11 cellular contexts compared by ENCODE assay signal in genomic region chr2:75476778-75477177, GRCh38.
DNase-seq lines count a peak whose midpoint lies in the region; ATAC-seq and TF ChIP-seq lines count a peak whose summit lies in the region.
"Had no signal": no experiment of that assay in that cellular context is flagged by ENCODE, and none has a peak within 500 bp of the region (broad histone marks: within the 10 kb centered on the region; RNA-seq: fewer than 3 reads in every experiment).

No MANE protein-coding gene starts in this region.

- H3K9me3 ChIP-seq in DND-41 (ENCODE audit: insufficient read depth, low read length, severe bottlenecking) (no peaks in the 10 kb centered on the region), neural cell (ENCODE audit: low read length) (no peaks in the 10 kb centered on the region)

- no peaks in the 10 kb centered on the region for H3F3A ChIP-seq in neural cell (ENCODE audit: insufficient read depth, low read length, poor library complexity, severe bottlenecking)

- H3K4me1 ChIP-seq in DND-41 (ENCODE audit: insufficient read depth, low read length) = peaks cover 79% of the 10 kb centered on the region

- in situ Hi-C loops in astrocyte of the cerebellum (cut with HindIII; ENCODE audit: low sequenced_read_pairs) = no loop called here

- H2AFZ ChIP-seq in DND-41 (ENCODE audit: low read depth, low read length) (peak overlapping the region; percentile 47), neural cell (ENCODE audit: low read depth, low read length) (no peak overlapping the region)

- peak; percentile 64 for TF ChIP-seq EP300 in neural cell (conservative IDR thresholded peaks at IDR 0.05; ENCODE audit: poor library complexity, severe bottlenecking)

- H3K4me3 ChIP-seq in DND-41 (ENCODE audit: low read depth in 1 of 2, low read length in 2 of 2) (no peak overlapping the region), astrocyte of the cerebellum (ENCODE audit: low read depth, low read length) (no peak overlapping the region), neural cell (ENCODE audit: low read length) (peak overlapping the region; percentile 19)

- DNase-seq in DND-41 = peak; percentile 39
- DNase-seq in astrocyte of the cerebellum (ENCODE audit: low read depth) = peak; percentile 65
- no peak for DNase-seq in iPS-NIHi11 (ENCODE audit: low spot score)
- DNase-seq in stimulated activated CD4-positive, alpha-beta T cell treated with anti-CD3 and anti-CD28 coated beads, Interleukin-15, amount 100 ng/mL, for 24 hours = no peak
- no peak for DNase-seq in dermis blood vessel endothelial cell
- DNase-seq: NCI-H524 treated with DMSO at 0.1 percent for 48 hours; stimulated activated CD4-positive, alpha-beta T cell treated with anti-CD3 and anti-CD28 coated beads, Interleukin-1b, Interleukin-23, amount 100 ng/mL, for 48 hours; SW 1271 had no signal

- no peak for TF ChIP-seq CTCF in DND-41 (IDR thresholded peaks at IDR 0.05; ENCODE audit: borderline replicate concordance, extremely low read depth, low read length, poor library complexity, severe bottlenecking)
- TF ChIP-seq CTCF in astrocyte of the cerebellum (IDR thresholded peaks at IDR 0.05; ENCODE audit: low read depth, low read length, missing control alignments) = no peak
- no peak for TF ChIP-seq CTCF in neural cell (IDR thresholded peaks at IDR 0.05; ENCODE audit: poor library complexity, severe bottlenecking)

- no peaks in the 10 kb centered on the region for H3K27me3 ChIP-seq in DND-41 (ENCODE audit: insufficient read depth, low read length, poor library complexity)
- H3K27me3 ChIP-seq in neural cell (ENCODE audit: insufficient read depth, low read depth, low read length) = no peaks in the 10 kb centered on the region

- H3K9ac ChIP-seq in DND-41 (ENCODE audit: low read depth, low read length) (peak overlapping the region; percentile 33), neural cell (ENCODE audit: low read length) (no peak overlapping the region)

- H3K79me2 ChIP-seq in DND-41 (ENCODE audit: insufficient read depth, low read length) = no peaks in the 10 kb centered on the region
- H3K79me2 ChIP-seq in neural cell (replicated peaks; ENCODE audit: insufficient read depth, low read length) = no peaks in the 10 kb centered on the region

- H3K9me2 ChIP-seq in neural cell (ENCODE audit: insufficient read depth, low read length) = no peaks in the 10 kb centered on the region

- peak overlapping the region; percentile 10 for H3K4me2 ChIP-seq in DND-41 (ENCODE audit: insufficient read depth, low read length)
- no peak overlapping the region for H3K4me2 ChIP-seq in neural cell (ENCODE audit: low read length)

- H3K36me3 ChIP-seq in DND-41 (ENCODE audit: insufficient read depth, low read length) (no peaks in the 10 kb centered on the region), neural cell (ENCODE audit: insufficient read depth, low read length) (no peaks in the 10 kb centered on the region)

- TF ChIP-seq RAD21 in neural cell (conservative IDR thresholded peaks at IDR 0.05) = no peak

- ATAC-seq in DND-41 (ENCODE audit: insufficient read depth, low read depth) = peak; percentile 47
- peak; percentile 54 for ATAC-seq in HG02852 (IDR thresholded peaks at IDR 0.05; ENCODE audit: unreplicated experiment)
- no peak for ATAC-seq in HG03354 (IDR thresholded peaks at IDR 0.05; ENCODE audit: poor library complexity, severe bottlenecking, unreplicated experiment)

- H4K20me1 ChIP-seq in DND-41 (ENCODE audit: insufficient read depth, low read length) = no peaks in the 10 kb centered on the region
- H4K20me1 ChIP-seq in neural cell (ENCODE audit: insufficient read depth) = no peaks in the 10 kb centered on the region

- H3K27ac ChIP-seq in DND-41 (ENCODE audit: low read length) = peak overlapping the region; percentile 98
- H3K27ac ChIP-seq in neural cell (ENCODE audit: low read length) = no peak overlapping the region

TF ChIP-seq in neural cell, 6 proteins besides CTCF, POLR2A, EP300 and RAD21:
- TF ChIP-seq REST (IDR thresholded peaks at IDR 0.05; ENCODE audit: borderline replicate concordance) (no peak), TAF1 (IDR thresholded peaks at IDR 0.05; ENCODE audit: low read depth) (no peak), POLR2AphosphoS5 (IDR thresholded peaks at IDR 0.05) (peak; percentile 90), SMC3 (conservative IDR thresholded peaks at IDR 0.05; ENCODE audit: poor library complexity) (no peak), EZH2 (IDR thresholded peaks at IDR 0.05; ENCODE audit: borderline replicate concordance, insufficient read depth, low read length, poor library complexity, severe bottlenecking) (no peak), MXI1 (conservative IDR thresholded peaks at IDR 0.05; ENCODE audit: poor library complexity, severe bottlenecking) (no peak)

Comparison
In these comparisons a context has a peak if more than half of its experiments do, and no peak if none do; other contexts are left out.
1. DNase-seq: peak in DND-41 (single experiment) and astrocyte of the cerebellum (single experiment); none in iPS-NIHi11 (single experiment), stimulated activated CD4-positive, alpha-beta T cell treated with anti-CD3 and anti-CD28 coated beads, Interleukin-15, amount 100 ng/mL, for 24 hours (single experiment) and dermis blood vessel endothelial cell (single experiment).